Comparison of ENCODE assay signal across 24 cellular contexts in the genomic region with DNA sequence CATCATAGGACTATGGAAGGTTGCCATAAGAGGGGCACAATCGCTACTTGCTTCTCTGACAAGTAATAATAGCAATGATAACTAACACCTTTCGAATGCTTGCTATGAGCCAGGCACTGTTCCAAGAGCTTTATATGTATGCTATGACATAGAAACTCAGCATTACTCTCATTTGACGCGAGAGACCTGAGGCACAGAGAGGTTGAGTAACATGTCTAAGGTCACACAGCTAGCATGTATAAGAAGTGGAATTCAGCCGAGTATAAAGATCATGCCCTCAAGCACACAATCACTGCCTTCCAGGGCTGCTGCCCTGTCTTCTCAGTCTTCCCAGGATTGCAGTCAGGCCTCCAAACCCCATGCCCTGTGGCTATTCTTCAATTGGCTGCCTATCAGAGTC. TPM values are rescaled to one million over a fixed set of nuclear protein-coding genes. Genes with fewer than 3 reads are reported as not detected.
DNase-seq lines count a peak whose midpoint lies in the region; ATAC-seq, FAIRE-seq and TF ChIP-seq lines count a peak whose summit lies in the region.
"Had no signal": no experiment of that assay in that cellular context is flagged by ENCODE, and none has a peak within 500 bp of the region (broad histone marks: within the 10 kb centered on the region; RNA-seq: fewer than 3 reads in every experiment).

No MANE protein-coding gene starts in this region.

- peak; percentile 56 for FAIRE-seq in A549 (lab: Jason Lieb, UNC)
- FAIRE-seq in K562 (lab: Jason Lieb, UNC), result no peak
- FAIRE-seq: GM18507, HTR-8/SVneo had no signal

- CTCF ChIA-PET in A549 (lab: Yijun Ruan, JAX), result interaction anchor here (1.3 kb wide), 1 partner anchor 10 kb away, joined by 6 read pairs; no protein-coding TSS in a partner anchor
- CTCF ChIA-PET in K562 (lab: Yijun Ruan, JAX; ENCODE audit: low intra/inter-chr PET ratio), result no interaction called here

- no peak overlapping the region for H3K9ac ChIP-seq in K562 (ENCODE audit: insufficient read depth in 1 of 2, low read depth in 2 of 2, low read length in 2 of 2)
- no peak overlapping the region for H3K9ac ChIP-seq in trophoblast cell (ENCODE audit: low read length)
- no peak overlapping the region for H3K9ac ChIP-seq in mesendoderm (ENCODE audit: low read length)
- H3K9ac ChIP-seq: BLaER1, GM23248, KMS-11 had no signal

- H2BK5ac ChIP-seq in trophoblast cell (ENCODE audit: low read depth, low read length, poor library complexity) (no peak overlapping the region), mesendoderm (ENCODE audit: low read length) (no peak overlapping the region)

- H3K79me1 ChIP-seq in trophoblast cell (ENCODE audit: low read length) (no peaks in the 10 kb centered on the region), mesendoderm (ENCODE audit: low read length) (no peaks in the 10 kb centered on the region)

- TF ChIP-seq EP300 in A549 (IDR thresholded peaks at IDR 0.05) (no peak), K562 (IDR thresholded peaks at IDR 0.05; ENCODE audit: low read length) (no peak)

- no peak overlapping the region for H3K56ac ChIP-seq in mesendoderm (ENCODE audit: low read length)

- TF ChIP-seq CTCF in A549 (IDR thresholded peaks at IDR 0.05) (no peak), K562 (IDR thresholded peaks at IDR 0.05 in 2 of 3, conservative IDR thresholded peaks at IDR 0.05 in 1 of 3; ENCODE audit: insufficient read depth in 2 of 3, low read depth in 1 of 3, low read length in 3 of 3) (no peak)

- no peak overlapping the region for H2BK15ac ChIP-seq in mesendoderm (replicated peaks; ENCODE audit: low read depth)

- no peak overlapping the region for H3K4me3 ChIP-seq in A549
- H3K4me3 ChIP-seq in K562, result no peak overlapping the region
- H3K4me3 ChIP-seq in trophoblast cell (ENCODE audit: low read depth, low read length), result no peak overlapping the region
- H3K4me3 ChIP-seq in mesendoderm (ENCODE audit: low read length), result no peak overlapping the region
- H3K4me3 ChIP-seq: BLaER1, GM23248 had no signal

- TF ChIP-seq RAD21 in A549 (conservative IDR thresholded peaks at IDR 0.05 in 1 of 2, IDR thresholded peaks at IDR 0.05 in 1 of 2) (no peak), K562 (CRISPR knock-in tag; conservative IDR thresholded peaks at IDR 0.05 in 1 of 2, IDR thresholded peaks at IDR 0.05 in 1 of 2) (no peak)

- DNase-seq in A549 (ENCODE audit: low read depth in 1 of 2, low spot score in 1 of 2), result no peak
- DNase-seq in K562 (ENCODE audit: extremely low read depth in 1 of 4, low spot score in 3 of 4), result no peak
- DNase-seq in islet precursor cell, result peak; percentile 30
- DNase-seq in trophoblast cell, result peak; percentile 20 to 49
- DNase-seq in mesendoderm, result no peak
- DNase-seq in iPS-NIHi7 (ENCODE audit: extremely low spot score), result no peak
- DNase-seq: CD4-positive, CD25-positive, alpha-beta regulatory T cell; GM23248; H9; HFFc6; IMR-90; NCI-H1048; NCI-H1417; NCI-H1694; NCI-H2029 treated with DMSO at 0.1 percent for 48 hours; NCI-H526 treated with DMSO at 0.1 percent for 48 hours; SHP77 treated with DMSO at 0.1 percent for 48 hours had no signal

- no peak overlapping the region for H2BK120ac ChIP-seq in trophoblast cell (ENCODE audit: insufficient read depth, low read length, poor library complexity)
- no peak overlapping the region for H2BK120ac ChIP-seq in mesendoderm (ENCODE audit: low read depth, low read length)

- H3K23ac ChIP-seq in trophoblast cell (ENCODE audit: low read length) (no peak overlapping the region), mesendoderm (ENCODE audit: low read length) (no peak overlapping the region)

- no peak overlapping the region for H3K4ac ChIP-seq in trophoblast cell (ENCODE audit: low read depth, low read length)
- H3K4ac ChIP-seq in mesendoderm (ENCODE audit: low read depth, low read length), result no peak overlapping the region

- no peak overlapping the region for H4K12ac ChIP-seq in trophoblast cell (ENCODE audit: low read depth, low read length)

- no peak overlapping the region for H4K5ac ChIP-seq in mesendoderm (ENCODE audit: low read length)

- H4K8ac ChIP-seq in trophoblast cell (ENCODE audit: low read depth, low read length) (no peak overlapping the region), mesendoderm (ENCODE audit: low read depth, low read length) (no peak overlapping the region)

- no peak for TF ChIP-seq POLR2A in A549 (IDR thresholded peaks at IDR 0.05; ENCODE audit: low read length)
- no peak for TF ChIP-seq POLR2A in K562 (conservative IDR thresholded peaks at IDR 0.05)

- no peaks in the 10 kb centered on the region for H4K20me1 ChIP-seq in K562 (replicated peaks; ENCODE audit: control insufficient read depth, insufficient read depth, low read length)
- H4K20me1 ChIP-seq: BLaER1 had no signal

- H3K4me1 ChIP-seq in A549 (peaks cover 6% of the 10 kb centered on the region; the same call in 2 of the 3 replicates), K562 (replicated peaks in 1 of 2; ENCODE audit: control insufficient read depth in 2 of 2, insufficient read depth in 2 of 2, low read length in 2 of 2) (no peaks in the 10 kb centered on the region), trophoblast cell (ENCODE audit: control insufficient read depth in 1 of 2, insufficient read depth in 2 of 2, low read length in 2 of 2) (peaks cover under 1 to 2% of the 10 kb centered on the region in 2 experiments), mesendoderm (ENCODE audit: control insufficient read depth, low read depth, low read length) (no peaks in the 10 kb centered on the region)
- H3K4me1 ChIP-seq: BLaER1 had no signal

- no peak overlapping the region for H3K18ac ChIP-seq in trophoblast cell (ENCODE audit: low read length)
- H3K18ac ChIP-seq in mesendoderm (ENCODE audit: low read length), result no peak overlapping the region

- no peak overlapping the region for H2AFZ ChIP-seq in K562 (ENCODE audit: low read depth, low read length)
- H2AFZ ChIP-seq in trophoblast cell (ENCODE audit: insufficient read depth, low read length, poor library complexity), result no peak overlapping the region
- H2AFZ ChIP-seq: GM23248 had no signal

- no peak overlapping the region for H4K91ac ChIP-seq in trophoblast cell (ENCODE audit: low read depth, low read length)

- no peaks in the 10 kb centered on the region for H3K79me2 ChIP-seq in K562 (ENCODE audit: control insufficient read depth, insufficient read depth, low read length)
- H3K79me2 ChIP-seq in trophoblast cell (ENCODE audit: control insufficient read depth, insufficient read depth, low read length, poor library complexity), result no peaks in the 10 kb centered on the region
- no peaks in the 10 kb centered on the region for H3K79me2 ChIP-seq in mesendoderm (ENCODE audit: control insufficient read depth, insufficient read depth, low read length)

- no peak overlapping the region for H3K14ac ChIP-seq in trophoblast cell (ENCODE audit: low read length)

- no peaks in the 10 kb centered on the region for H3K9me1 ChIP-seq in K562 (ENCODE audit: control insufficient read depth, insufficient read depth, low read length)

- POLR2A ChIA-PET in A549 (lab: Yijun Ruan, JAX) (interaction anchor here (0.7 kb wide), 1 partner anchor 12 kb away, joined by 10 read pairs; no protein-coding TSS in a partner anchor), K562 (lab: Yijun Ruan, JAX) (interaction anchor here (0.6 to 2.0 kb wide), 2 partner anchors 8 to 26 kb away, joined by 3 to 4 read pairs; no protein-coding TSS in a partner anchor)

- WGBS in A549 (ENCODE audit: missing lambda C conversion rate), result 86% methylated on average over 5 of the region's 5 CpGs
- 8% methylated on average over 3 of the region's 5 CpGs for WGBS in K562 (ENCODE audit: insufficient coverage, low coverage, missing lambda C conversion rate)
- WGBS in trophoblast cell (ENCODE audit: extremely low coverage, insufficient coverage, insufficient read length), result no CpG with 5 or more reads among the region's 5 CpGs
- WGBS in mesendoderm (ENCODE audit: extremely low coverage, insufficient coverage, low lambda C conversion rate), result no CpG with 5 or more reads among the region's 5 CpGs

- BruUV-seq in K562 (replicated peaks; lab: Mats Ljungman, UMichigan), result no TSS peak

- H3K9me3 ChIP-seq in A549, result no peaks in the 10 kb centered on the region
- H3K9me3 ChIP-seq in K562 (replicated peaks; ENCODE audit: control insufficient read depth, insufficient read depth, low read depth, low read length), result no peaks in the 10 kb centered on the region
- no peaks in the 10 kb centered on the region for H3K9me3 ChIP-seq in trophoblast cell (ENCODE audit: insufficient read depth, low read depth, low read length)
- H3K9me3 ChIP-seq: BLaER1 had no signal

- H3K36me3 ChIP-seq in K562 (ENCODE audit: control insufficient read depth, insufficient read depth, low read length) (no peaks in the 10 kb centered on the region), trophoblast cell (ENCODE audit: control insufficient read depth in 1 of 2, insufficient read depth in 2 of 2, low read length in 2 of 2) (no peaks in the 10 kb centered on the region), mesendoderm (ENCODE audit: control insufficient read depth, insufficient read depth, low read length) (no peaks in the 10 kb centered on the region)
- H3K36me3 ChIP-seq: BLaER1 had no signal

- no peak overlapping the region for H3K27ac ChIP-seq in A549
- no peak overlapping the region for H3K27ac ChIP-seq in K562 (ENCODE audit: extremely low read depth, low read depth, low read length)
- H3K27ac ChIP-seq in trophoblast cell (ENCODE audit: low read depth, low read length), result no peak overlapping the region
- H3K27ac ChIP-seq in mesendoderm (ENCODE audit: low read depth, low read length), result no peak overlapping the region
- H3K27ac ChIP-seq: BLaER1, GM23248, KMS-11, RWPE1 had no signal

- H2AK5ac ChIP-seq in trophoblast cell (ENCODE audit: low read length) (no peak overlapping the region), mesendoderm (ENCODE audit: low read length) (no peak overlapping the region)

- H2BK12ac ChIP-seq in trophoblast cell (ENCODE audit: low read length), result no peak overlapping the region

- no peak for ATAC-seq in A549
- ATAC-seq in K562, result no peak
- ATAC-seq in GM21576 (IDR thresholded peaks at IDR 0.05; ENCODE audit: unreplicated experiment), result no peak
- ATAC-seq: Panc1 had no signal

- intact Hi-C loops in K562 (cut with micrococcal nuclease), result no loop called here

- H3K4me2 ChIP-seq in A549 (no peak overlapping the region), K562 (ENCODE audit: insufficient read depth, low read length) (no peak overlapping the region), trophoblast cell (ENCODE audit: low read length) (no peak overlapping the region), mesendoderm (ENCODE audit: low read length) (no peak overlapping the region)
- H3K4me2 ChIP-seq: BLaER1, KMS-11 had no signal

- H3K27me3 ChIP-seq in K562 (ENCODE audit: control insufficient read depth in 2 of 2, insufficient read depth in 2 of 2, low read length in 2 of 2) (no peaks in the 10 kb centered on the region), trophoblast cell (ENCODE audit: insufficient read depth, low read length) (no peaks in the 10 kb centered on the region), mesendoderm (ENCODE audit: insufficient read depth, low read length, poor library complexity) (no peaks in the 10 kb centered on the region)

- in situ Hi-C loops in K562 (cut with MboI), result no loop called here

RNA-seq across cellular contexts. Expression of a gene that starts 19.5 kb away (rescaled TPM):
- polyA plus RNA-seq in A549 (2011; rRNA removed) (16.4 and 20.2 TPM in 2 replicates), A549 (2017; fragmentation: RNase III; extraction: RNeasy Plus Mini Kit Qiagen cat#74134 plus additional on column Dnase treatment) (14.8 to 19.6 TPM (median 18.7 TPM) in 3 replicates), K562 (2011; rRNA removed) (2.8 and 3.3 TPM in 2 replicates), K562 (2014; fragmentation: Illumina TruSeq; extraction: Trizol) (4.7 and 6.0 TPM in 2 replicates), K562 (2014; fragmentation: Nextera tagmentation; extraction: Ambion mirVana) (1 to 10 TPM; 1.6 to 1.8 TPM), K562 (2014; rRNA removed) (3.2 and 3.6 TPM in 2 replicates)
- polyA plus RNA-seq in A549 (2012; cell fraction: cytosol; rRNA removed), result 9.4 and 10.5 TPM in 2 replicates
- 9.3 and 10.4 TPM in 2 replicates for polyA plus RNA-seq in A549 (2012; cell fraction: nucleus; rRNA removed)
- polyA minus RNA-seq in A549 (2011; rRNA and poly(A)+ RNA removed), result 9.6 and 11.4 TPM in 2 replicates
- total RNA-seq in K562 (2011; cell fraction: chromatin; rRNA removed; ENCODE audit: low replicate concordance), result 1.6 and 4.7 TPM in 2 replicates
- 0.92 and 1.3 TPM in 2 replicates for total RNA-seq in K562 (2011; cell fraction: nucleolus; rRNA removed)
- 2.5 and 2.9 TPM in 2 replicates for total RNA-seq in K562 (2011; cell fraction: nucleoplasm; rRNA removed)
- total RNA-seq in K562 (2014; rRNA removed) (3.9 and 4.3 TPM in 2 replicates), K562 (2014; rRNA removed; fragmentation: Illumina TruSeq; extraction: Trizol) (5.7 and 6.0 TPM in 2 replicates), K562 (2015; rRNA removed; fragmentation: Illumina TruSeq; extraction: Trizol) (4.0 TPM in 2 replicates), K562 (2021) (4.0 and 4.1 TPM in 2 replicates)
- polyA plus RNA-seq in K562 (2011; cell fraction: cytosol; rRNA removed), result 2.9 and 4.0 TPM in 2 replicates
- polyA plus RNA-seq in K562 (2011; cell fraction: nucleus; rRNA removed), result 2.5 TPM in 2 replicates
- 5.0 and 6.4 TPM in 2 replicates for polyA plus RNA-seq in K562 (2012)
- 5.7 and 6.4 TPM in 2 replicates for polyA minus RNA-seq in K562 (2011; rRNA and poly(A)+ RNA removed)
- 1.8 and 2.1 TPM in 2 replicates for polyA minus RNA-seq in K562 (2011; cell fraction: cytosol; rRNA and poly(A)+ RNA removed)
- polyA minus RNA-seq in K562 (2011; cell fraction: nucleus; rRNA and poly(A)+ RNA removed), result 0.81 and 0.89 TPM in 2 replicates
- 36.2 and 41.6 TPM in 2 replicates for polyA plus RNA-seq in trophoblast cell (2013)
- polyA plus RNA-seq in mesendoderm (2013, experiment 1 of 2), result 40.2 TPM
- 43.1 TPM for polyA plus RNA-seq in mesendoderm (2013, experiment 2 of 2)

Comparison
In these comparisons a context has a peak if more than half of its experiments do, and no peak if none do; other contexts are left out.
1. DNase-seq: peak in islet precursor cell (single experiment) and trophoblast cell (2 of 2); none in A549 (0 of 2), K562 (0 of 4), mesendoderm (single experiment) and iPS-NIHi7 (single experiment).